8 cellular contexts compared by ENCODE assay signal in genomic region chr15:65610871-65611718, GRCh38. TPM values are rescaled to one million over a fixed set of nuclear protein-coding genes. Genes with fewer than 3 reads are reported as not detected.
DNase-seq lines count a peak whose midpoint lies in the region; ATAC-seq, FAIRE-seq and TF ChIP-seq lines count a peak whose summit lies in the region.

Gene INTS14 (minus strand): TSS chr15:65611131. CDS start chr15:65607380, 3,751 bp downstream.

- FAIRE-seq in urothelium cell line (lab: Jason Lieb, UNC), result peak; percentile 98

- no peaks in the 10 kb centered on the region for H3K9me3 ChIP-seq in psoas muscle

- 0 to 1% (median 1%) methylated on average over 59 to 64 of the region's 64 CpGs for WGBS in psoas muscle, 3 donors

- H3K27me3 ChIP-seq in psoas muscle (ENCODE audit: insufficient read depth in 3 of 3, low read length in 2 of 3), result no peaks in the 10 kb centered on the region

- intact Hi-C loops in left ventricle myocardium superior (cut with micrococcal nuclease), result no loop called here
- intact Hi-C loops in psoas muscle (cut with DNase I), result no loop called here

- H3K4me1 ChIP-seq in psoas muscle, result peaks cover 17% of the 10 kb centered on the region

- peak within 1 kb of the TSS; percentile 86 for H3K27ac ChIP-seq in angular gyrus (ENCODE audit: low read depth, low read length)
- H3K27ac ChIP-seq in psoas muscle, result peak within 1 kb of the TSS; percentile 96

- ATAC-seq in GM18499 (IDR thresholded peaks at IDR 0.05; ENCODE audit: insufficient read depth, unreplicated experiment) (peak; percentile 74), HG02943 (IDR thresholded peaks at IDR 0.05; ENCODE audit: low read depth, unreplicated experiment) (peak; percentile 96), left ventricle myocardium superior (peak; percentile 99), psoas muscle (peak; percentile 97 to 99 (median 98))

- TF ChIP-seq CTCF in psoas muscle (IDR thresholded peaks at IDR 0.05), result peak; percentile 63

- H3K36me3 ChIP-seq in psoas muscle (ENCODE audit: insufficient read depth in 1 of 2, low read depth in 1 of 2), result peaks cover 0 to 6% of the 10 kb centered on the region in 2 donors

- DNase-seq in NCI-H187 (lab: John Stamatoyannopoulos, UW), result peak; percentile 86 to 90
- peak; percentile 82 to 96 (median 88) for DNase-seq in T-helper 2 cell
- peak; percentile 99 for DNase-seq in left ventricle myocardium superior
- peak; percentile 99 for DNase-seq in psoas muscle
- DNase-seq in urothelium cell line (ENCODE audit: low spot score), result peak; percentile 100

- H3K4me3 ChIP-seq in psoas muscle, result peak within 1 kb of the TSS; percentile 91

RNA-seq across cellular contexts. Expression of gene INTS14, which starts in this region (rescaled TPM):
- total RNA-seq in left ventricle myocardium superior (10.3 TPM), psoas muscle (10 to 100 TPM in 3 of 4 donors, 1 to 10 TPM in 1; 10.0 to 17.0 (median 13.9) TPM)
- 10 to 100 TPM in 2 of 3 donors, 1 to 10 TPM in 1; 8.7 to 20.2 (median 16.1) TPM for polyA plus RNA-seq in psoas muscle

Comparison
In these comparisons a context has a peak if more than half of its experiments do, and no peak if none do; other contexts are left out.
1. Peak in every context shown above with its lines: DNase-seq, ATAC-seq, H3K4me3 ChIP-seq and H3K27ac ChIP-seq.